In genomic region chr18:13431886-13432285, GRCh38 we compare ENCODE assay signal across 24 cellular contexts.
"Had no signal": no experiment of that assay in that cellular context is flagged by ENCODE, and none has a peak within 500 bp of the region (broad histone marks: within the 10 kb centered on the region; RNA-seq: fewer than 3 reads in every experiment).

No MANE protein-coding gene starts in this region.

- H3K27me3 ChIP-seq: dorsolateral prefrontal cortex, gastrocnemius medialis, heart right ventricle, ovary, right lobe of liver, stomach, thyroid gland had no signal

- H3K36me3 ChIP-seq: gastrocnemius medialis, heart right ventricle, lower lobe of right lung, ovary, right lobe of liver, stomach, thyroid gland had no signal

- DNase-seq: dorsolateral prefrontal cortex; effector CD4-positive, alpha-beta T cell; foreskin fibroblast; gastrocnemius medialis; heart right ventricle; hippocampal formation; left colon; left ventricle myocardium superior; lower lobe of right lung; naive thymus-derived CD8-positive, alpha-beta T cell; nephron progenitor cell; occipital lobe; ovary; posterior cingulate gyrus; psoas muscle; retina; right lobe of liver; small intestine; stimulated activated CD4-positive, alpha-beta T cell treated with anti-CD3 and anti-CD28 coated beads, Interleukin-15, amount 100 ng/mL, for 24 hours; stimulated activated CD4-positive, alpha-beta T cell treated with anti-CD3 and anti-CD28 coated beads, Interleukin-2, amount 100 ng/mL, for 48 hours; stimulated activated naive B cell treated with anti-CD40 and anti-IgM and Interleukin-4, amounts not matched to agents 10 μg/mL and 1 μg/mL and 100 μg/mL, for 72 hours; stomach; thyroid gland had no signal

- H3K4me3 ChIP-seq: dorsolateral prefrontal cortex, gastrocnemius medialis, heart right ventricle, lower lobe of right lung, ovary, psoas muscle, right lobe of liver, stomach, thyroid gland had no signal

- ATAC-seq: esophagus mucosa; gastrocnemius medialis; heart right ventricle; left ventricle myocardium superior; lower lobe of right lung; naive thymus-derived CD8-positive, alpha-beta T cell; psoas muscle; right lobe of liver; stimulated activated naive B cell treated with anti-CD40 and anti-IgM and Interleukin-4, amounts not matched to agents 10 μg/mL and 1 μg/mL and 100 μg/mL, for 72 hours had no signal

- H3K27ac ChIP-seq: dorsolateral prefrontal cortex, gastrocnemius medialis, heart right ventricle, lower lobe of right lung, ovary, psoas muscle, right lobe of liver, stomach, thyroid gland had no signal

- H3K9me3 ChIP-seq: gastrocnemius medialis, heart right ventricle, lower lobe of right lung, ovary, psoas muscle, right lobe of liver, stomach, thyroid gland had no signal
